Comparison of ENCODE assay signal across 10 cellular contexts in the genomic region with DNA sequence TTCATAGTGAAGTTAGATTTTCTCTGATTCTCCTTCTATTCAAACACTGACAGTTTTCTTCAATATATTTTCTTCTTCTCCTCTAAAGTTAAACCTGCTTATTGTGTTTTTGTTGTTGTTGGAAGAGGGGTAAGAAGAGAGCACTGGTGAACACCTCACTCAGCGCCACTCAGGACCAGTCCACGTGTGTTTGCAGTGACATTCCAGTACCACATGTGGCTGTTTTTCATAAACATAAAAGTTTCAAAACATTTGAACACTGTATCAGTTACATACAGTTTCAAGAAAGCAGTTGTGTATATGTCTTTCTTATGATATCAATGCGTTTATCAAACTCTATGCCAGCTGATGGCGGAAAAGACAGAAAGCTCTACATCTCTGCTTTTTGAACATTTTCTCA.
"Had no signal": no experiment of that assay in that cellular context is flagged by ENCODE, and none has a peak within 500 bp of the region (broad histone marks: within the 10 kb centered on the region; RNA-seq: fewer than 3 reads in every experiment).

No MANE protein-coding gene starts in this region.

- H2AFZ ChIP-seq: GM23248 had no signal

- FAIRE-seq: H1, H54 had no signal

- H3K4me3 Mint-ChIP-seq: H9, HFFc6 had no signal

- H3K27ac ChIP-seq: GM23248 had no signal

- ATAC-seq: HCT116 had no signal

- H3K9ac ChIP-seq: GM23248 had no signal

- H3K27ac Mint-ChIP-seq: H9, HFFc6 had no signal

- H3K36me3 ChIP-seq: HAP-1 had no signal

- H3K4me1 ChIP-seq: HAP-1 had no signal

- H3K9me3 Mint-ChIP-seq: HFFc6 had no signal

- H3K4me1 Mint-ChIP-seq: H9 had no signal

- DNase-seq: GM23248, GOT3, H7, H9, HCEC 1CT, HFFc6 had no signal

- H3K4me3 ChIP-seq: GM23248, HAP-1 had no signal

- H3K9me3 ChIP-seq: HAP-1 had no signal
